In the genomic region with DNA sequence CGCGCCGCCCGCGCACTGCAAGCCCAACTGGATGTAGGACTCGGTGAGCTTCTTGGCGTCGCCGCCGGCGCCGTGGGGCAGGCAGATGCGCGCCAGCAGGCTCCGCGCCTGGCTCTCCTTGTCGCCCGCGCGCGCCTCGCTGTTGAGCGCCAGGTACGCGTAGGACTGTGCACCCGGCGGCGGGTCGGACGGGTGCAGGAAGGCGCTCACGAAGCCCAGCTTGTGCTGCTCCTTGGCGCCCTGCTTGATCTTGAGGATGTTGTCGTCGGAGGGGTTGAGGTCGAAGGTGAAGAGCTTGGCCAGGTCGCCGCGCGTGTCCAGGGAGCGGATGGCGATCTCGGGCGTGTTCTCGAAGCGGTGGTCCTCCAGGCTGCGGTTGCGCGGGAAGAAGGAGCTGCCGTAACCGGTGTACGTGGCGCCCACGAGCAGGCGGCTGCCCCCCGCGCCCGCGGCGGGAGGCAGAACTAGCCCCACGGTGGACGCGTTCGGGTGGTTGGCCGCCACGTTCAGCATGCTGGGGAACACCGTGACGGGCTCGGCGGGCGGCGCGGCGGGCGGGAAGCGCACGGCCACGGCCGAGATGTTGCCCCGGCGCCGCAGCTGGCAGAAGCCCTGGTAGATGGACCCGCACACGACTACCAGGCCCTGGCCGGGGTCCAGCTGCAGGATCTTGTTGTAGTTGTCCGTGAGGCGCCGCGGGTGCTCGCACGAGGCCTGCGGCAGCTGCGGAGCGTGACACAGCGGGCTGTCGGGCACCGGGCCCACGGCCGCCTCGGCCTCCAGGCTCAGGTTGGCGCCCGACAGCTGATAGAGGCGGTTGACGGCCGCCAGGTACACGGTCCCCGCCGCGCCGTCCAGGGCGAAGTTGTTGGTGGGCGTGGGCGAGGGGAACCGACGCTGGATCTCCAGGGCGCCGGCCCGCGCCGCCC, we compare ENCODE assay signal across 8 cellular contexts. TPM values are rescaled to one million over a fixed set of nuclear protein-coding genes. Genes with fewer than 3 reads are reported as not detected.
DNase-seq lines count a peak whose midpoint lies in the region; ATAC-seq and TF ChIP-seq lines count a peak whose summit lies in the region.

No MANE protein-coding gene starts in this region.

- no peak overlapping the region for H3K27ac Mint-ChIP-seq in activated naive CD8-positive, alpha-beta T cell treated with anti-CD3 and anti-CD28 coated beads for 36 hours

- BruUV-seq in A673 (replicated peaks; lab: Mats Ljungman, UMichigan) (no TSS peak), Panc1 (replicated peaks; lab: Mats Ljungman, UMichigan) (no TSS peak)

- in situ Hi-C loops in Panc1 (cut with HindIII; ENCODE audit: low pct_unique_long_range_greater_than_20kb, low sequenced_read_pairs), result no loop called here

- peaks cover 8% of the 10 kb centered on the region for H3K4me1 Mint-ChIP-seq in activated naive CD8-positive, alpha-beta T cell treated with anti-CD3 and anti-CD28 coated beads for 36 hours

- peaks cover 36% of the 10 kb centered on the region for H3K27me3 Mint-ChIP-seq in activated naive CD8-positive, alpha-beta T cell treated with anti-CD3 and anti-CD28 coated beads for 36 hours

- peak overlapping the region; percentile 80 for H3K4me3 Mint-ChIP-seq in activated naive CD8-positive, alpha-beta T cell treated with anti-CD3 and anti-CD28 coated beads for 36 hours

- H3K9me3 Mint-ChIP-seq in activated naive CD8-positive, alpha-beta T cell treated with anti-CD3 and anti-CD28 coated beads for 36 hours, result no peaks in the 10 kb centered on the region

- H3K27ac ChIP-seq in A673 (ENCODE audit: low read depth, low read length, poor library complexity, severe bottlenecking) (no peak overlapping the region), Panc1 (ENCODE audit: low read length) (peak overlapping the region; percentile 81), heart right ventricle (peak overlapping the region; percentile 89 to 99 (median 92)), psoas muscle (peak overlapping the region; percentile 74)

- 0 to 1% methylated on average over 91 to 120 of the region's 120 CpGs for WGBS in heart right ventricle, 2 donors
- WGBS in psoas muscle, 3 donors, result 0 to 1% (median 0%) methylated on average over 79 to 120 of the region's 120 CpGs

- peak overlapping the region; percentile 68 for H3K4me3 ChIP-seq in A673 (ENCODE audit: low read depth, low read length, poor library complexity, severe bottlenecking)
- H3K4me3 ChIP-seq in H7 (ENCODE audit: insufficient read depth, low read depth, low read length), result peak overlapping the region; percentile 69
- H3K4me3 ChIP-seq in Panc1 (ENCODE audit: low read depth in 2 of 2, low read length in 2 of 2), result peak overlapping the region; percentile 57 to 92
- peak overlapping the region; percentile 62 to 91 (median 74) for H3K4me3 ChIP-seq in heart right ventricle
- peak overlapping the region; percentile 68 for H3K4me3 ChIP-seq in psoas muscle

- no peaks in the 10 kb centered on the region for H3K36me3 Mint-ChIP-seq in activated naive CD8-positive, alpha-beta T cell treated with anti-CD3 and anti-CD28 coated beads for 36 hours

- peaks cover 19% of the 10 kb centered on the region for H3K4me1 ChIP-seq in A673 (ENCODE audit: insufficient read depth, low read length, poor library complexity, severe bottlenecking)
- peaks cover 56% of the 10 kb centered on the region for H3K4me1 ChIP-seq in Panc1 (ENCODE audit: control insufficient read depth, insufficient read depth, low read length)
- peaks cover 10 to 78% (median 72%) of the 10 kb centered on the region in 9 donors for H3K4me1 ChIP-seq in heart right ventricle
- peaks cover 31% of the 10 kb centered on the region for H3K4me1 ChIP-seq in psoas muscle

- POLR2A ChIA-PET in A673 (lab: Charles Lee; ENCODE audit: low non-redundant PET), result no interaction called here
- POLR2A ChIA-PET in Panc1 (lab: Charles Lee), result interaction anchor here (0.6 kb wide), 1 partner anchor 9 kb away, joined by 3 read pairs; no protein-coding TSS in a partner anchor

- ATAC-seq in Panc1 (peak; percentile 31), heart right ventricle (peak in 2 of 8 donors; percentile 0 to 32), psoas muscle (peak; percentile 27 to 59 (median 50)), HG02852 (IDR thresholded peaks at IDR 0.05; ENCODE audit: unreplicated experiment) (no peak), HG02981 (IDR thresholded peaks at IDR 0.05; ENCODE audit: unreplicated experiment) (no peak)

- DNase-seq in A673 (ENCODE audit: low spot score) (peak; percentile 74), H7 (peak; percentile 90), Panc1 (ENCODE audit: low read depth, low spot score) (no peak), heart right ventricle (peak in 1 of 2 donors; percentile 66), psoas muscle (peak; percentile 69 to 82)
- peak; percentile 53 for DNase-seq in activated naive CD8-positive, alpha-beta T cell treated with anti-CD3 and anti-CD28 coated beads for 36 hours

- intact Hi-C loops in A673 (cut with micrococcal nuclease; ENCODE audit: unreplicated experiment) (no loop called here), Panc1 (cut with micrococcal nuclease; ENCODE audit: unreplicated experiment) (no loop called here), heart right ventricle (cut with DNase I) (loop anchor here in 4 of 10 donors (5.0 kb wide), 1 partner anchor 114 kb away; no protein-coding TSS in a partner anchor), psoas muscle (cut with DNase I) (loop anchor here in 1 of 2 donors (5.0 kb wide), 1 partner anchor 114 kb away; no protein-coding TSS in a partner anchor)

- H3K36me3 ChIP-seq in A673 (ENCODE audit: insufficient read depth, low read length, poor library complexity, severe bottlenecking), result no peaks in the 10 kb centered on the region
- no peaks in the 10 kb centered on the region for H3K36me3 ChIP-seq in H7 (replicated peaks; ENCODE audit: control insufficient read depth, insufficient read depth, low read length)
- no peaks in the 10 kb centered on the region for H3K36me3 ChIP-seq in Panc1 (ENCODE audit: control insufficient read depth, insufficient read depth, low read length)
- peaks cover 0 to 16% (median 0%) of the 10 kb centered on the region in 9 donors for H3K36me3 ChIP-seq in heart right ventricle
- no peaks in the 10 kb centered on the region for H3K36me3 ChIP-seq in psoas muscle (ENCODE audit: insufficient read depth in 1 of 2, low read depth in 1 of 2)

- H3K27me3 ChIP-seq in A673 (replicated peaks; ENCODE audit: insufficient read depth, low read depth, low read length, poor library complexity) (no peaks in the 10 kb centered on the region), H7 (ENCODE audit: control insufficient read depth, insufficient read depth, low read length) (peaks cover 20% of the 10 kb centered on the region), Panc1 (ENCODE audit: control insufficient read depth, insufficient read depth, low read length) (no peaks in the 10 kb centered on the region), heart right ventricle (peaks cover 0 to 18% (median 4%) of the 10 kb centered on the region in 7 donors), psoas muscle (ENCODE audit: insufficient read depth in 3 of 3, low read length in 2 of 3) (peaks cover 0 to 9% (median 0%) of the 10 kb centered on the region in 3 donors)

- no peaks in the 10 kb centered on the region for H3K9me3 ChIP-seq in A673 (ENCODE audit: low read depth, low read length, poor library complexity, severe bottlenecking)
- no peaks in the 10 kb centered on the region for H3K9me3 ChIP-seq in Panc1 (ENCODE audit: control insufficient read depth, insufficient read depth, low read depth, low read length)
- no peaks in the 10 kb centered on the region for H3K9me3 ChIP-seq in heart right ventricle
- H3K9me3 ChIP-seq in psoas muscle, result no peaks in the 10 kb centered on the region

- CTCF ChIA-PET in A673 (lab: Charles Lee) (interaction anchor here (0.7 to 1.2 kb wide), 2 partner anchors 22 to 116 kb away, joined by 3 read pairs; no protein-coding TSS in a partner anchor), Panc1 (lab: Charles Lee) (interaction anchor here (0.7 to 1.6 kb wide), 2 partner anchors 115 to 150 kb away, joined by 4 to 7 read pairs; no protein-coding TSS in a partner anchor)

- TF ChIP-seq CTCF in A673 (conservative IDR thresholded peaks at IDR 0.05; ENCODE audit: low read depth, low read length) (no peak), Panc1 (IDR thresholded peaks at IDR 0.05) (no peak), heart right ventricle (IDR thresholded peaks at IDR 0.05) (peak in 3 of 9 donors; percentile 27 to 31 (median 31)), psoas muscle (IDR thresholded peaks at IDR 0.05) (no peak)

RNA-seq across cellular contexts. Expression of a gene that starts 0.6 kb away (rescaled TPM):
- 31.5 and 32.1 TPM in 2 replicates for total RNA-seq in A673 (2021)
- total RNA-seq in H7 (2014; rRNA removed; shearing (Covaris generic)), result 59.0 and 70.4 TPM in 2 replicates
- 248 TPM for total RNA-seq in Panc1 (2021; ENCODE audit: unreplicated experiment)
- polyA plus RNA-seq in Panc1 (2012; ENCODE audit: insufficient read length), result 456 TPM
- total RNA-seq in activated naive CD8-positive, alpha-beta T cell treated with anti-CD3 and anti-CD28 coated beads for 36 hours, result 1 to 10 TPM; 1.5 to 1.6 TPM
- 100 to 1,000 TPM in 1 of 10 donors, 10 to 100 TPM in 9; 40.9 to 106 (median 62.8) TPM for total RNA-seq in heart right ventricle
- 100 to 1,000 TPM in 1 of 2 donors, 10 to 100 TPM in 1; 71.2 to 169 TPM for polyA plus RNA-seq in heart right ventricle
- 10 to 100 TPM; 28.2 to 49.9 (median 31.9) TPM for total RNA-seq in psoas muscle
- 10 to 100 TPM; 15.5 to 24.0 (median 20.7) TPM for polyA plus RNA-seq in psoas muscle

Comparison
In these comparisons a context has a peak if more than half of its experiments do, and no peak if none do; other contexts are left out.
1. ATAC-seq: peak in Panc1 (single experiment) and psoas muscle (4 of 4); none in HG02852 (single experiment) and HG02981 (single experiment).
2. RNA of a gene that starts 0.6 kb away (total RNA-seq): 248 TPM in Panc1 (single experiment), 40.9 to 106 TPM in heart right ventricle, 59.0 to 70.4 TPM in H7, 28.2 to 49.9 TPM in psoas muscle and 31.5 to 32.1 TPM in A673; 1.5 to 1.6 TPM in activated naive CD8-positive, alpha-beta T cell treated with anti-CD3 and anti-CD28 coated beads for 36 hours; every median in the first group is over 10 times any median in the second.
3. Peak in every context shown above with its lines, with median percentiles within 50 percentile points of each other: H3K4me3 ChIP-seq.